1 cellular context compared by ENCODE assay signal in the genomic region with DNA sequence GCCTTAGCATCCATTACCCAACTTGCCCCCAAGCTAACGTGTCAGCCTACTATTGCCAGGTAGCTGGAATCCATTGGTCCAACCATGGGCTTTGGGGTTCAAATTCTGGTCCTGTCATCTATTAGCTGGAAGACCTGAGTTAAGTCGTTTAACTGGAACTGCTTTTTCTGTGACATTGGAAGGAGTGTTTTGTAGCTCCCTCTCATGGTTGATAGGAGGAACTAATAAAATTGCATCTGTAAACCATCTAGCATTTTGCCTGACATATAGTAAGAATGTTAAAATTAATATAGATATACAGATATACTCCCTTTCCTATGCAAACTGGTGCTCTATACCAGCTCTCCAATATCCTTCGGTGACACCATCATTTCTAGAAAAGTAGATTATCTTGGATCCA.
TF ChIP-seq lines count a peak whose summit lies in the region.

No MANE protein-coding gene starts in this region.

TF ChIP-seq in GM12878, 131 proteins besides CTCF, POLR2A, EP300 and RAD21:
- TF ChIP-seq, protein P1, sequence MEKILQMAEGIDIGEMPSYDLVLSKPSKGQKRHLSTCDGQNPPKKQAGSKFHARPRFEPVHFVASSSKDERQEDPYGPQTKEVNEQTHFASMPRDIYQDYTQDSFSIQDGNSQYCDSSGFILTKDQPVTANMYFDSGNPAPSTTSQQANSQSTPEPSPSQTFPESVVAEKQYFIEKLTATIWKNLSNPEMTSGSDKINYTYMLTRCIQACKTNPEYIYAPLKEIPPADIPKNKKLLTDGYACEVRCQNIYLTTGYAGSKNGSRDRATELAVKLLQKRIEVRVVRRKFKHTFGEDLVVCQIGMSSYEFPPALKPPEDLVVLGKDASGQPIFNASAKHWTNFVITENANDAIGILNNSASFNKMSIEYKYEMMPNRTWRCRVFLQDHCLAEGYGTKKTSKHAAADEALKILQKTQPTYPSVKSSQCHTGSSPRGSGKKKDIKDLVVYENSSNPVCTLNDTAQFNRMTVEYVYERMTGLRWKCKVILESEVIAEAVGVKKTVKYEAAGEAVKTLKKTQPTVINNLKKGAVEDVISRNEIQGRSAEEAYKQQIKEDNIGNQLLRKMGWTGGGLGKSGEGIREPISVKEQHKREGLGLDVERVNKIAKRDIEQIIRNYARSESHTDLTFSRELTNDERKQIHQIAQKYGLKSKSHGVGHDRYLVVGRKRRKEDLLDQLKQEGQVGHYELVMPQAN (conservative IDR thresholded peaks at IDR 0.05) = no peak
- TF ChIP-seq BRCA1 (IDR thresholded peaks at IDR 0.05; ENCODE audit: low read depth, low read length) (no peak), SIN3A (IDR thresholded peaks at IDR 0.05; ENCODE audit: low read depth, low read length) (no peak), KAT2A (conservative IDR thresholded peaks at IDR 0.05; ENCODE audit: control insufficient read depth, low read depth, low read length) (no peak), MXI1 (IDR thresholded peaks at IDR 0.05; ENCODE audit: low read depth, low read length) (no peak), EGR1 (IDR thresholded peaks at IDR 0.05; ENCODE audit: borderline replicate concordance in 1 of 2, low read depth in 2 of 2, low read length in 2 of 2) (no peak), ZNF687 (IDR thresholded peaks at IDR 0.05) (no peak), LARP7 (IDR thresholded peaks at IDR 0.05) (no peak), BCLAF1 (IDR thresholded peaks at IDR 0.05) (no peak), TCF12 (IDR thresholded peaks at IDR 0.05; ENCODE audit: low read depth, low read length) (no peak), TARDBP (IDR thresholded peaks at IDR 0.05; ENCODE audit: borderline replicate concordance) (no peak), ZNF24 (IDR thresholded peaks at IDR 0.05) (no peak), SMARCA5 (IDR thresholded peaks at IDR 0.05) (no peak), NFIC (IDR thresholded peaks at IDR 0.05; ENCODE audit: low read depth, low read length) (no peak)
- TF ChIP-seq, protein P2, sequence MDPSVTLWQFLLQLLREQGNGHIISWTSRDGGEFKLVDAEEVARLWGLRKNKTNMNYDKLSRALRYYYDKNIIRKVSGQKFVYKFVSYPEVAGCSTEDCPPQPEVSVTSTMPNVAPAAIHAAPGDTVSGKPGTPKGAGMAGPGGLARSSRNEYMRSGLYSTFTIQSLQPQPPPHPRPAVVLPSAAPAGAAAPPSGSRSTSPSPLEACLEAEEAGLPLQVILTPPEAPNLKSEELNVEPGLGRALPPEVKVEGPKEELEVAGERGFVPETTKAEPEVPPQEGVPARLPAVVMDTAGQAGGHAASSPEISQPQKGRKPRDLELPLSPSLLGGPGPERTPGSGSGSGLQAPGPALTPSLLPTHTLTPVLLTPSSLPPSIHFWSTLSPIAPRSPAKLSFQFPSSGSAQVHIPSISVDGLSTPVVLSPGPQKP (IDR thresholded peaks at IDR 0.05; ENCODE audit: low read depth, low read length) = no peak
